In genomic region chr19:1038995-1039645, GRCh38 we compare ENCODE assay signal across 10 cellular contexts. TPM values are rescaled to one million over a fixed set of nuclear protein-coding genes. Genes with fewer than 3 reads are reported as not detected.
DNase-seq lines count a peak whose midpoint lies in the region; ATAC-seq, FAIRE-seq and TF ChIP-seq lines count a peak whose summit lies in the region.
"Had no signal": no experiment of that assay in that cellular context is flagged by ENCODE, and none has a peak within 500 bp of the region (broad histone marks: within the 10 kb centered on the region; RNA-seq: fewer than 3 reads in every experiment).

No MANE protein-coding gene starts in this region.

- 63 to 66% methylated on average over 22 of the region's 22 CpGs for WGBS in sigmoid colon, 2 donors

- H3K9me3 ChIP-seq in Peyer's patch (no peaks in the 10 kb centered on the region), sigmoid colon (no peaks in the 10 kb centered on the region)
- H3K9me3 ChIP-seq: ascending aorta had no signal

- FAIRE-seq in GM12891 (lab: Jason Lieb, UNC): peak; percentile 78

- TF ChIP-seq CTCF in Peyer's patch (IDR thresholded peaks at IDR 0.05): no peak
- no peak for TF ChIP-seq CTCF in epithelial cell of esophagus (IDR thresholded peaks at IDR 0.05; ENCODE audit: insufficient read depth, low read depth, low read length, missing control alignments)
- no peak for TF ChIP-seq CTCF in sigmoid colon (IDR thresholded peaks at IDR 0.05)

- intact Hi-C loops in sigmoid colon (cut with DNase I): loop anchor here (5.0 kb wide), 1 partner anchor 398 kb away; the partner anchor contains the start of gene RPS15

- H3K27ac ChIP-seq in Peyer's patch (peak overlapping the region; percentile 7 to 88 (median 64)), sigmoid colon (peak overlapping the region; percentile 49 to 66 (median 64))

- TF ChIP-seq EP300 in sigmoid colon (IDR thresholded peaks at IDR 0.05): no peak

- TF ChIP-seq POLR2A in GM12891 (IDR thresholded peaks at IDR 0.05; ENCODE audit: low read depth, low read length): no peak
- no peak for TF ChIP-seq POLR2A in Peyer's patch (IDR thresholded peaks at IDR 0.05)
- no peak for TF ChIP-seq POLR2A in sigmoid colon (IDR thresholded peaks at IDR 0.05)

- DNase-seq in GM12891 (ENCODE audit: insufficient read length, low spot score) (no peak), Peyer's patch (no peak), epithelial cell of esophagus (ENCODE audit: low read depth) (peak; percentile 21), sigmoid colon (no peak), UCSD-AML1 (lab: John Stamatoyannopoulos, UW; ENCODE audit: unreplicated experiment) (no peak)

- H3K36me3 ChIP-seq in Peyer's patch (peaks cover 0 to 9% (median 0%) of the 10 kb centered on the region in 3 donors), sigmoid colon (peaks cover 0 to 32% (median 4%) of the 10 kb centered on the region in 4 donors)

- H3K4me1 ChIP-seq in Peyer's patch: peaks cover 3 to 46% (median 21%) of the 10 kb centered on the region in 4 donors
- H3K4me1 ChIP-seq in sigmoid colon: peaks cover 0 to 35% (median 31%) of the 10 kb centered on the region in 4 donors

- no peaks in the 10 kb centered on the region for H3K27me3 ChIP-seq in Peyer's patch
- peaks cover 0 to 20% (median 10%) of the 10 kb centered on the region in 3 donors for H3K27me3 ChIP-seq in sigmoid colon
- H3K27me3 ChIP-seq: ascending aorta had no signal

- ATAC-seq in GM21360 (IDR thresholded peaks at IDR 0.05; ENCODE audit: unreplicated experiment): no peak
- no peak for ATAC-seq in GM18511 (IDR thresholded peaks at IDR 0.05; ENCODE audit: unreplicated experiment)
- no peak for ATAC-seq in GM19324 (IDR thresholded peaks at IDR 0.05; ENCODE audit: low FRiP score, unreplicated experiment)

- H3K4me3 ChIP-seq in Peyer's patch: peak overlapping the region in 2 of 4 donors; percentile 58 to 62
- H3K4me3 ChIP-seq in epithelial cell of esophagus (ENCODE audit: low read length): no peak overlapping the region
- peak overlapping the region in 2 of 4 donors; percentile 52 to 57 for H3K4me3 ChIP-seq in sigmoid colon

TF ChIP-seq in GM12891, 5 proteins besides CTCF, POLR2A, EP300 and RAD21:
- TF ChIP-seq PAX5 (IDR thresholded peaks at IDR 0.05; ENCODE audit: insufficient read depth, low read length, severe bottlenecking): no peak
- TF ChIP-seq SPI1 (IDR thresholded peaks at IDR 0.05; ENCODE audit: low read depth, low read length): no peak
- TF ChIP-seq POU2F2 (IDR thresholded peaks at IDR 0.05; ENCODE audit: low read depth, low read length): peak; percentile 27; the same call in 1 of the 2 replicates
- no peak for TF ChIP-seq POLR2AphosphoS5 (IDR thresholded peaks at IDR 0.05; ENCODE audit: low read depth, low read length)
- no peak for TF ChIP-seq TAF1 (IDR thresholded peaks at IDR 0.05; ENCODE audit: low read depth, low read length)
TF ChIP-seq in GM12891: peak in this region for 1.

RNA-seq across cellular contexts. Expression of gene ABCA7, which starts 0.8 kb away (rescaled TPM):
- 13.2 TPM for polyA plus RNA-seq in GM12891 (2012; ENCODE audit: low read depth, missing spikeins)
- 100 to 1,000 TPM in 1 of 4 donors, 10 to 100 TPM in 3; 30.1 to 162 (median 72.1) TPM for total RNA-seq in Peyer's patch
- total RNA-seq in sigmoid colon: 10 to 100 TPM in 2 of 4 donors, 1 to 10 TPM in 2; 3.8 to 20.5 (median 10.9) TPM
- polyA plus RNA-seq in sigmoid colon: 10 to 100 TPM in 1 of 3 donors, 1 to 10 TPM in 2; 1.8 to 25.1 (median 9.9) TPM

RNA-seq across cellular contexts. Expression of gene CNN2, which starts 12.7 kb away (rescaled TPM):
- 101 TPM for polyA plus RNA-seq in GM12891 (2012; ENCODE audit: low read depth, missing spikeins)
- total RNA-seq in Peyer's patch (10 to 100 TPM; 20.6 to 47.0 (median 22.6) TPM), sigmoid colon (10 to 100 TPM; 25.5 to 59.0 (median 36.3) TPM)
- 100 to 1,000 TPM in 1 of 3 donors, 10 to 100 TPM in 2; 48.0 to 115 (median 53.9) TPM for polyA plus RNA-seq in sigmoid colon

RNA-seq across cellular contexts. Expression of gene RNU6-2, which starts 17.8 kb away (rescaled TPM):
- polyA plus RNA-seq in GM12891 (2012; ENCODE audit: low read depth, missing spikeins): not detected
- total RNA-seq in Peyer's patch (not detected), sigmoid colon (not detected)
- not detected for polyA plus RNA-seq in sigmoid colon
- total RNA-seq: ascending aorta, renal cortical epithelial cell had no signal

RNA-seq across cellular contexts. Expression of gene TMEM259, which starts 18.2 kb away (rescaled TPM):
- polyA plus RNA-seq in GM12891 (2012; ENCODE audit: low read depth, missing spikeins): 82.3 TPM
- total RNA-seq in Peyer's patch: 100 to 1,000 TPM; 287 to 409 (median 366) TPM
- 100 to 1,000 TPM in 2 of 4 donors, 10 to 100 TPM in 2; 85.6 to 174 (median 126) TPM for total RNA-seq in sigmoid colon
- 100 to 1,000 TPM in 1 of 3 donors, 10 to 100 TPM in 2; 19.2 to 232 (median 25.9) TPM for polyA plus RNA-seq in sigmoid colon

RNA-seq across cellular contexts. Expression of gene ARHGAP45, which starts 27.8 kb away (rescaled TPM):
- polyA plus RNA-seq in GM12891 (2012; ENCODE audit: low read depth, missing spikeins): 71.9 TPM
- total RNA-seq in Peyer's patch (100 to 1,000 TPM in 2 of 4 donors, 10 to 100 TPM in 2; 82.6 to 187 (median 118) TPM), sigmoid colon (10 to 100 TPM; 12.8 to 21.6 (median 18.2) TPM)
- 100 to 1,000 TPM in 1 of 3 donors, 10 to 100 TPM in 2; 38.6 to 103 (median 39.0) TPM for polyA plus RNA-seq in sigmoid colon
